ENCODE assay signal across 32 cellular contexts in the genomic region with DNA sequence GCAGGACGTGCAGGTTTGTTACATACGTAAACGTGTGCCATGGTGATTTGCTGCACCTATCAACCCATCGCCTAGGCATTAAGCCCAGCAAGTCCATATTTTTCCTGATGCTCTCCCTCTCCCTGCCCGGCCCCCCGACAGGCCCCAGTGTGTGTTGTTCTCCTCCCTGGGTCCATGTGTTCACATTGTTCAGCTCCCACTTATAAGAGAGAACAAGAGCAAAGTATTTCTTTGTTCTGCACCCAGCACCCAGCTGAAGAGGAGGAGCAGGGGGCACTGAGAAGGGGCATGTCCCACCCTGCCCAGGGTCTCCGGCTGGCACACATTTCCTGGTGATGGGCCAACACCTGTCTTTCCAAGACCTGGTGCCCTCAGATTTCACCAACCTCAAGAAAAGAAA.
"Had no signal": no experiment of that assay in that cellular context is flagged by ENCODE, and none has a peak within 500 bp of the region (broad histone marks: within the 10 kb centered on the region; RNA-seq: fewer than 3 reads in every experiment).

No MANE protein-coding gene starts in this region.

- H3K4me1 ChIP-seq: neural progenitor cell, parathyroid adenoma, psoas muscle, right lobe of liver, sigmoid colon, spleen, thyroid gland, tibial nerve, upper lobe of left lung, vagina had no signal

- H3K4me3 Mint-ChIP-seq: naive thymus-derived CD4-positive, alpha-beta T cell; natural killer cell; nephron; neural progenitor cell; stimulated activated memory B cell treated with anti-CD40 and anti-IgM and Interleukin-4, amounts not matched to agents 10 μg/mL and 1 μg/mL and 100 μg/mL, for 72 hours; stimulated activated naive CD8-positive, alpha-beta T cell treated with anti-CD3 and anti-CD28 coated beads, Interleukin-15, amount 100 ng/mL, for 72 hours had no signal

- DNase-seq: naive thymus-derived CD4-positive, alpha-beta T cell; natural killer cell; nucleus accumbens; ovary; posterior cingulate gyrus; psoas muscle; right cardiac atrium; right lobe of liver; sigmoid colon; small intestine; spleen; stimulated activated CD4-positive, alpha-beta T cell treated with anti-CD3 and anti-CD28 coated beads, Interleukin-12 subunit alpha, Interleukin-12 subunit beta, amount 100 ng/mL, for 4 hours; stimulated activated CD4-positive, alpha-beta T cell treated with anti-CD3 and anti-CD28 coated beads, Interleukin-1b, Interleukin-23, amount 100 ng/mL, for 48 hours; stimulated activated CD4-positive, alpha-beta T cell treated with anti-CD3 and anti-CD28 coated beads, Interleukin-4, amount 100 ng/mL, for 1 hour; stimulated activated CD4-positive, alpha-beta T cell treated with anti-CD3 and anti-CD28 coated beads, Interleukin-4, amount 100 ng/mL, for 4 hours; stimulated activated CD8-positive, alpha-beta memory T cell treated with anti-CD3 and anti-CD28 coated beads, Interleukin-4, amount 100 ng/mL, for 48 hours; stimulated activated naive CD4-positive, alpha-beta T cell; stimulated activated naive CD8-positive, alpha-beta T cell treated with anti-CD3 and anti-CD28 coated beads, Interleukin-15, amount 100 ng/mL, for 72 hours; stimulated activated naive CD8-positive, alpha-beta T cell treated with anti-CD3 and anti-CD28 coated beads, Interleukin-15, Interleukin-2, amounts not matched to agents 100 U/mL and 50 U/mL, for 24 hours; substantia nigra; thyroid gland; trophoblast cell; upper lobe of left lung had no signal

- H3K4me2 ChIP-seq: neural progenitor cell had no signal

- H3K36me3 Mint-ChIP-seq: naive thymus-derived CD4-positive, alpha-beta T cell; natural killer cell; neural progenitor cell; stimulated activated memory B cell treated with anti-CD40 and anti-IgM and Interleukin-4, amounts not matched to agents 10 μg/mL and 1 μg/mL and 100 μg/mL, for 72 hours had no signal

- H3K4me1 Mint-ChIP-seq: naive thymus-derived CD4-positive, alpha-beta T cell; natural killer cell; nephron; neural progenitor cell; stimulated activated memory B cell treated with anti-CD40 and anti-IgM and Interleukin-4, amounts not matched to agents 10 μg/mL and 1 μg/mL and 100 μg/mL, for 72 hours; stimulated activated naive CD8-positive, alpha-beta T cell treated with anti-CD3 and anti-CD28 coated beads, Interleukin-15, amount 100 ng/mL, for 72 hours had no signal

- H3K27ac ChIP-seq: neural progenitor cell, neutrophil, ovary, parathyroid adenoma, psoas muscle, right lobe of liver, sigmoid colon, spleen, thoracic aorta, thyroid gland, tibial nerve, upper lobe of left lung, vagina had no signal

- ATAC-seq: naive thymus-derived CD4-positive, alpha-beta T cell; natural killer cell; psoas muscle; right cardiac atrium; right lobe of liver; stimulated activated memory B cell treated with anti-CD40 and anti-IgM and Interleukin-4, amounts not matched to agents 10 μg/mL and 1 μg/mL and 100 μg/mL, for 72 hours; stimulated activated naive CD8-positive, alpha-beta T cell treated with anti-CD3 and anti-CD28 coated beads, Interleukin-15, amount 100 ng/mL, for 72 hours; stimulated activated naive CD8-positive, alpha-beta T cell treated with anti-CD3 and anti-CD28 coated beads, Interleukin-15, Interleukin-2, amounts not matched to agents 100 U/mL and 50 U/mL, for 24 hours had no signal

- H3K36me3 ChIP-seq: neural progenitor cell, neutrophil, ovary, right lobe of liver, sigmoid colon, spleen, thoracic aorta, thyroid gland, tibial nerve, upper lobe of left lung, vagina had no signal

- H3K9ac ChIP-seq: neural progenitor cell, parathyroid adenoma had no signal

- H3K9me3 Mint-ChIP-seq: natural killer cell; neural progenitor cell; stimulated activated naive CD8-positive, alpha-beta T cell treated with anti-CD3 and anti-CD28 coated beads, Interleukin-15, amount 100 ng/mL, for 72 hours had no signal

- H3K79me2 ChIP-seq: parathyroid adenoma had no signal

- H3K9me3 ChIP-seq: neutrophil, ovary, psoas muscle, right lobe of liver, sigmoid colon, spleen, thoracic aorta, thyroid gland, tibial nerve, upper lobe of left lung, vagina had no signal

- H3K4me3 ChIP-seq: neural progenitor cell, ovary, psoas muscle, right lobe of liver, sigmoid colon, spleen, thoracic aorta, thyroid gland, tibial nerve, upper lobe of left lung, vagina had no signal

- H3K27me3 Mint-ChIP-seq: naive thymus-derived CD4-positive, alpha-beta T cell; progenitor cell of endocrine pancreas; stimulated activated naive CD8-positive, alpha-beta T cell treated with anti-CD3 and anti-CD28 coated beads, Interleukin-15, amount 100 ng/mL, for 72 hours had no signal

- H3K27me3 ChIP-seq: neural progenitor cell, neutrophil, ovary, right lobe of liver, sigmoid colon, spleen, thyroid gland, tibial nerve, upper lobe of left lung, vagina had no signal

- H2AFZ ChIP-seq: neural progenitor cell, parathyroid adenoma had no signal

- H3K27ac Mint-ChIP-seq: naive thymus-derived CD4-positive, alpha-beta T cell; natural killer cell; nephron; neural progenitor cell; progenitor cell of endocrine pancreas; stimulated activated memory B cell treated with anti-CD40 and anti-IgM and Interleukin-4, amounts not matched to agents 10 μg/mL and 1 μg/mL and 100 μg/mL, for 72 hours; stimulated activated naive CD8-positive, alpha-beta T cell treated with anti-CD3 and anti-CD28 coated beads, Interleukin-15, amount 100 ng/mL, for 72 hours had no signal
